27 cellular contexts compared by ENCODE assay signal in the genomic region with DNA sequence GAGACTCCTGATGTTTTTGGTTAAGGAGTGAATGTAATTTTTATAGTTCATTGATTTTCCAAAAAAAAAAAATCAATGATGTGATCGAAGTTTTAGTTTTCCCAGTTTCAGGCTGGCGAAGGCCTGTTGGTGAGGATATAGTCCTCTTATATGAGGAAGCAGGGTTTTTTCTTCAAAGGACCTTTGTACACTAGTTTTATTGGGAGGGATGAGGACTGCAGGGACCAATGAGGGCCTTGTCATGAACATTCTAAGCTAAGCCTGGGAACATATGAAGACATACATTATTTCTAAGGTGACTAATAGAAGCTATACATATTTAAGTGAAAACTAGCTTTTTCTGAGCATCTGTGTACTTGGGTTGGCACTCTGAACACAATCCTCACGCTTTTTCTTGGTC.
"Had no signal": no experiment of that assay in that cellular context is flagged by ENCODE, and none has a peak within 500 bp of the region (broad histone marks: within the 10 kb centered on the region; RNA-seq: fewer than 3 reads in every experiment).

No MANE protein-coding gene starts in this region.

- H2AFZ ChIP-seq: neural progenitor cell, parathyroid adenoma had no signal

- H3K4me2 ChIP-seq: neural progenitor cell had no signal

- H3K36me3 Mint-ChIP-seq: naive thymus-derived CD8-positive, alpha-beta T cell; neural progenitor cell had no signal

- H3K27ac ChIP-seq: left lung, neural progenitor cell, neutrophil, parathyroid adenoma, skin epidermis, spleen, suprapubic skin, thoracic aorta, tibial artery, upper lobe of right lung had no signal

- FAIRE-seq: islet of Langerhans, urothelium cell line had no signal

- H3K79me2 ChIP-seq: parathyroid adenoma had no signal

- H3K27ac Mint-ChIP-seq: immature natural killer cell; naive thymus-derived CD8-positive, alpha-beta T cell; nephron progenitor cell; neural progenitor cell; stimulated activated effector memory CD8-positive, alpha-beta T cell treated with anti-CD3 and anti-CD28 coated beads, Interleukin-12 subunit alpha, Interleukin-12 subunit beta, amount 100 ng/mL, for 72 hours; stimulated activated naive CD8-positive, alpha-beta T cell treated with anti-CD3 and anti-CD28 coated beads, Interleukin-15, Interleukin-2, amounts not matched to agents 100 ng/mL and 50 ng/mL, for 24 hours had no signal

- H3K27me3 ChIP-seq: left lung, neural progenitor cell, neutrophil, spleen, suprapubic skin, tibial artery, upper lobe of right lung had no signal

- H3K4me1 Mint-ChIP-seq: immature natural killer cell; naive thymus-derived CD8-positive, alpha-beta T cell; neural progenitor cell; stimulated activated effector memory CD8-positive, alpha-beta T cell treated with anti-CD3 and anti-CD28 coated beads, Interleukin-12 subunit alpha, Interleukin-12 subunit beta, amount 100 ng/mL, for 72 hours had no signal

- H3K36me3 ChIP-seq: left lung, neural progenitor cell, neutrophil, spleen, suprapubic skin, thoracic aorta, tibial artery, upper lobe of right lung had no signal

- H3K9ac ChIP-seq: neural progenitor cell, parathyroid adenoma had no signal

- H3K27me3 Mint-ChIP-seq: stimulated activated naive CD8-positive, alpha-beta T cell treated with anti-CD3 and anti-CD28 coated beads, Interleukin-15, Interleukin-2, amounts not matched to agents 100 ng/mL and 50 ng/mL, for 24 hours had no signal

- H3K4me3 Mint-ChIP-seq: immature natural killer cell; naive thymus-derived CD8-positive, alpha-beta T cell; nephron progenitor cell; neural progenitor cell; stimulated activated effector memory CD8-positive, alpha-beta T cell treated with anti-CD3 and anti-CD28 coated beads, Interleukin-12 subunit alpha, Interleukin-12 subunit beta, amount 100 ng/mL, for 72 hours; stimulated activated naive CD8-positive, alpha-beta T cell treated with anti-CD3 and anti-CD28 coated beads, Interleukin-15, Interleukin-2, amounts not matched to agents 100 ng/mL and 50 ng/mL, for 24 hours had no signal

- ATAC-seq: left lung; naive thymus-derived CD8-positive, alpha-beta T cell; right cardiac atrium; sciatic nerve; stimulated activated effector memory CD8-positive, alpha-beta T cell treated with anti-CD3 and anti-CD28 coated beads, Interleukin-12 subunit alpha, Interleukin-12 subunit beta, amount 100 ng/mL, for 72 hours; upper lobe of right lung had no signal

- H3K9me3 ChIP-seq: neutrophil, spleen, suprapubic skin, thoracic aorta, tibial artery, upper lobe of right lung had no signal

- DNase-seq: hypothalamus; immature natural killer cell; left lung; midbrain; naive thymus-derived CD8-positive, alpha-beta T cell; nephron progenitor cell; occipital lobe; retina; right cardiac atrium; spleen; stimulated activated CD4-positive, alpha-beta T cell treated with anti-CD3 and anti-CD28 coated beads, Interleukin-4, amount 100 ng/mL, for 24 hours; stimulated activated naive CD4-positive, alpha-beta T cell; tibial artery; trophoblast cell; upper lobe of right lung had no signal

- H3K9me3 Mint-ChIP-seq: immature natural killer cell; naive thymus-derived CD8-positive, alpha-beta T cell; nephron progenitor cell; neural progenitor cell; stimulated activated effector memory CD8-positive, alpha-beta T cell treated with anti-CD3 and anti-CD28 coated beads, Interleukin-12 subunit alpha, Interleukin-12 subunit beta, amount 100 ng/mL, for 72 hours; stimulated activated naive CD8-positive, alpha-beta T cell treated with anti-CD3 and anti-CD28 coated beads, Interleukin-15, Interleukin-2, amounts not matched to agents 100 ng/mL and 50 ng/mL, for 24 hours had no signal

- H3K4me1 ChIP-seq: left lung, neural progenitor cell, parathyroid adenoma, spleen, suprapubic skin, tibial artery, upper lobe of right lung had no signal

- H3K4me3 ChIP-seq: left lung, lung, neural progenitor cell, skin epidermis, spleen, suprapubic skin, thoracic aorta, tibial artery, upper lobe of right lung had no signal
